23 cellular contexts compared by ENCODE assay signal in genomic region chr5:109299557-109299956, GRCh38.
A peak's percentile ranks its signal among the peaks of the same experiment; 100 is the strongest.
DNase-seq lines count a peak whose midpoint lies in the region; ATAC-seq and TF ChIP-seq lines count a peak whose summit lies in the region.
"Had no signal": no experiment of that assay in that cellular context is flagged by ENCODE, and none has a peak within 500 bp of the region (broad histone marks: within the 10 kb centered on the region; RNA-seq: fewer than 3 reads in every experiment).

No MANE protein-coding gene starts in this region.

- H3K27me3 ChIP-seq in neural cell (ENCODE audit: insufficient read depth, low read depth, low read length), result no peaks in the 10 kb centered on the region
- H3K27me3 ChIP-seq: Peyer's patch had no signal

- H2AFZ ChIP-seq in neural cell (ENCODE audit: low read depth, low read length), result no peak overlapping the region
- H2AFZ ChIP-seq: GM23248 had no signal

- no peaks in the 10 kb centered on the region for H3K9me2 ChIP-seq in neural cell (ENCODE audit: insufficient read depth, low read length)

- DNase-seq in DMS 273 (lab: John Stamatoyannopoulos, UW; ENCODE audit: unreplicated experiment), result peak; percentile 27
- DNase-seq in DMS 273 treated with DMSO at 0.1 percent for 48 hours (lab: John Stamatoyannopoulos, UW), result no peak
- peak; percentile 3 for DNase-seq in HEK293T (ENCODE audit: extremely low spot score)
- peak; percentile 65 to 93 for DNase-seq in NCI-H446 (lab: John Stamatoyannopoulos, UW)
- DNase-seq: ACHN, Calu3, GM23248, H9, HFFc6, NCI-H1048, NCI-H1436, NCI-H187, NCI-H2081 treated with DMSO at 0.1 percent for 48 hours, NCI-H2227 treated with DMSO at 0.1 percent for 48 hours, NCI-H524 treated with DMSO at 0.1 percent for 48 hours, NCI-H82, Peyer's patch, SHP77 treated with DMSO at 0.1 percent for 48 hours had no signal

- no peaks in the 10 kb centered on the region for H3K79me2 ChIP-seq in neural cell (replicated peaks; ENCODE audit: insufficient read depth, low read length)

- no peak for ATAC-seq in HG02759 (IDR thresholded peaks at IDR 0.05; ENCODE audit: unreplicated experiment)
- no peak for ATAC-seq in HG03439 (IDR thresholded peaks at IDR 0.05; ENCODE audit: unreplicated experiment)
- ATAC-seq: GM12878 had no signal

- POLR2A ChIA-PET in HEK293T (lab: Yijun Ruan, JAX), result no interaction called here

- H3K4me2 ChIP-seq in neural cell (ENCODE audit: low read length), result no peak overlapping the region

- TF ChIP-seq RAD21 in neural cell (conservative IDR thresholded peaks at IDR 0.05), result no peak

- H3K4me3 ChIP-seq in neural cell (ENCODE audit: low read length), result peak overlapping the region; percentile 14
- H3K4me3 ChIP-seq: GM12878, GM23248, Peyer's patch had no signal

- TF ChIP-seq EP300 in neural cell (conservative IDR thresholded peaks at IDR 0.05; ENCODE audit: poor library complexity, severe bottlenecking), result no peak

- H3K27ac ChIP-seq in neural cell (ENCODE audit: low read length), result peak overlapping the region; percentile 66
- H3K27ac ChIP-seq: 22Rv1, GM23248, Peyer's patch had no signal

- no peaks in the 10 kb centered on the region for H4K20me1 ChIP-seq in neural cell (ENCODE audit: insufficient read depth)

- H3K9me3 ChIP-seq in neural cell (ENCODE audit: low read length), result no peaks in the 10 kb centered on the region

- H3F3A ChIP-seq in neural cell (ENCODE audit: insufficient read depth, low read length, poor library complexity, severe bottlenecking), result no peaks in the 10 kb centered on the region

- CTCF ChIA-PET in HEK293T (lab: Yijun Ruan, JAX), result no interaction called here

- no peak overlapping the region for H3K9ac ChIP-seq in neural cell (ENCODE audit: low read length)
- H3K9ac ChIP-seq: GM23248 had no signal

- TF ChIP-seq CTCF in neural cell (IDR thresholded peaks at IDR 0.05; ENCODE audit: poor library complexity, severe bottlenecking), result no peak

- H3K36me3 ChIP-seq in neural cell (ENCODE audit: insufficient read depth, low read length), result no peaks in the 10 kb centered on the region
- H3K36me3 ChIP-seq: Peyer's patch had no signal

TF ChIP-seq in HEK293T, 16 proteins besides CTCF, POLR2A, EP300 and RAD21:
- no peak for TF ChIP-seq SUZ12 (IDR thresholded peaks at IDR 0.05)
- TF ChIP-seq, protein P1, sequence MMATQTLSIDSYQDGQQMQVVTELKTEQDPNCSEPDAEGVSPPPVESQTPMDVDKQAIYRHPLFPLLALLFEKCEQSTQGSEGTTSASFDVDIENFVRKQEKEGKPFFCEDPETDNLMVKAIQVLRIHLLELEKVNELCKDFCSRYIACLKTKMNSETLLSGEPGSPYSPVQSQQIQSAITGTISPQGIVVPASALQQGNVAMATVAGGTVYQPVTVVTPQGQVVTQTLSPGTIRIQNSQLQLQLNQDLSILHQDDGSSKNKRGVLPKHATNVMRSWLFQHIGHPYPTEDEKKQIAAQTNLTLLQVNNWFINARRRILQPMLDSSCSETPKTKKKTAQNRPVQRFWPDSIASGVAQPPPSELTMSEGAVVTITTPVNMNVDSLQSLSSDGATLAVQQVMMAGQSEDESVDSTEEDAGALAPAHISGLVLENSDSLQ (IDR thresholded peaks at IDR 0.05), result no peak
- TF ChIP-seq LEF1 (IDR thresholded peaks at IDR 0.05; ENCODE audit: borderline replicate concordance), result no peak
- TF ChIP-seq TARDBP (IDR thresholded peaks at IDR 0.05), result no peak
- no peak for TF ChIP-seq ELF4 (IDR thresholded peaks at IDR 0.05)
- no peak for TF ChIP-seq BHLHE40 (IDR thresholded peaks at IDR 0.05; ENCODE audit: borderline replicate concordance)
- TF ChIP-seq ARNT (IDR thresholded peaks at IDR 0.05), result no peak
- TF ChIP-seq FOXA1 (IDR thresholded peaks at IDR 0.05), result no peak
- no peak for TF ChIP-seq FOXK2 (IDR thresholded peaks at IDR 0.05)
- TF ChIP-seq CTBP1 (IDR thresholded peaks at IDR 0.05; ENCODE audit: borderline replicate concordance), result no peak
- TF ChIP-seq HDGF (IDR thresholded peaks at IDR 0.05; ENCODE audit: borderline replicate concordance), result no peak
- TF ChIP-seq NFRKB (IDR thresholded peaks at IDR 0.05), result no peak
- no peak for TF ChIP-seq FOXM1 (IDR thresholded peaks at IDR 0.05; ENCODE audit: borderline replicate concordance)
- no peak for TF ChIP-seq ZNF384 (IDR thresholded peaks at IDR 0.05)

TF ChIP-seq in neural cell, 6 proteins besides CTCF, POLR2A, EP300 and RAD21:
- TF ChIP-seq EZH2 (IDR thresholded peaks at IDR 0.05; ENCODE audit: borderline replicate concordance, insufficient read depth, low read length, poor library complexity, severe bottlenecking), result no peak
- TF ChIP-seq TAF1 (IDR thresholded peaks at IDR 0.05; ENCODE audit: low read depth), result no peak
